ENCODE assay signal across 26 cellular contexts in genomic region chr2:144475044-144475443, GRCh38. TPM values are rescaled to one million over a fixed set of nuclear protein-coding genes. Genes with fewer than 3 reads are reported as not detected.
A peak's percentile ranks its signal among the peaks of the same experiment; 100 is the strongest.
DNase-seq lines count a peak whose midpoint lies in the region; ATAC-seq, FAIRE-seq and TF ChIP-seq lines count a peak whose summit lies in the region.
"Had no signal": no experiment of that assay in that cellular context is flagged by ENCODE, and none has a peak within 500 bp of the region (broad histone marks: within the 10 kb centered on the region; RNA-seq: fewer than 3 reads in every experiment).

No MANE protein-coding gene starts in this region.

- no peaks in the 10 kb centered on the region for H3K27me3 ChIP-seq in K562 (ENCODE audit: control insufficient read depth in 2 of 2, insufficient read depth in 2 of 2, low read length in 2 of 2)
- H3K27me3 ChIP-seq in neural progenitor cell, result no peaks in the 10 kb centered on the region
- H3K27me3 ChIP-seq: BE2C, body of pancreas, heart left ventricle had no signal

- no TSS peak for BruUV-seq in K562 (replicated peaks; lab: Mats Ljungman, UMichigan)

- no peak overlapping the region for H3K4me2 ChIP-seq in K562 (ENCODE audit: insufficient read depth, low read length)
- H3K4me2 ChIP-seq in neural progenitor cell, result no peak overlapping the region
- H3K4me2 ChIP-seq: SK-N-SH had no signal

- no peak for TF ChIP-seq RAD21 in K562 (CRISPR knock-in tag; conservative IDR thresholded peaks at IDR 0.05 in 1 of 2, IDR thresholded peaks at IDR 0.05 in 1 of 2)

- no peak overlapping the region for H3K4me3 ChIP-seq in K562
- no peak overlapping the region for H3K4me3 ChIP-seq in neural progenitor cell
- H3K4me3 ChIP-seq: body of pancreas, heart left ventricle, thoracic aorta had no signal

- H3K27ac Mint-ChIP-seq in activated CD8-positive, alpha-beta memory T cell treated with anti-CD3 and anti-CD28 coated beads, Interleukin-2, amount 10 ng/mL, durations not matched to agents 7 days and 5 days, result no peak overlapping the region
- no peak overlapping the region for H3K27ac Mint-ChIP-seq in stimulated activated effector memory CD8-positive, alpha-beta T cell treated with anti-CD3 and anti-CD28 coated beads, Interleukin-12 subunit alpha, Interleukin-12 subunit beta, amount 100 ng/mL, for 72 hours
- H3K27ac Mint-ChIP-seq in neural progenitor cell, result no peak overlapping the region
- H3K27ac Mint-ChIP-seq: activated CD4-positive, alpha-beta T cell treated with anti-CD3 and anti-CD28 coated beads, Interleukin-2, amount 10 ng/mL, durations not matched to agents 24 days and 14 days; memory B cell had no signal

- peaks cover 91% of the 10 kb centered on the region for H3K36me3 ChIP-seq in K562 (ENCODE audit: control insufficient read depth, insufficient read depth, low read length)
- H3K36me3 ChIP-seq in neural progenitor cell, result no peaks in the 10 kb centered on the region
- H3K36me3 ChIP-seq: BE2C, thoracic aorta had no signal

- CTCF ChIA-PET in activated CD8-positive, alpha-beta memory T cell treated with anti-CD3 and anti-CD28 coated beads, Interleukin-2, amount 10 ng/mL, durations not matched to agents 7 days and 5 days (lab: Charles Lee), result no interaction called here
- CTCF ChIA-PET in K562 (lab: Yijun Ruan, JAX; ENCODE audit: low intra/inter-chr PET ratio), result no interaction called here

- in situ Hi-C loops in K562 (cut with MboI), result no loop called here

- H3K4me3 Mint-ChIP-seq in activated CD8-positive, alpha-beta memory T cell treated with anti-CD3 and anti-CD28 coated beads, Interleukin-2, amount 10 ng/mL, durations not matched to agents 7 days and 5 days, result no peak overlapping the region
- no peak overlapping the region for H3K4me3 Mint-ChIP-seq in stimulated activated effector memory CD8-positive, alpha-beta T cell treated with anti-CD3 and anti-CD28 coated beads, Interleukin-12 subunit alpha, Interleukin-12 subunit beta, amount 100 ng/mL, for 72 hours
- no peak overlapping the region for H3K4me3 Mint-ChIP-seq in neural progenitor cell
- H3K4me3 Mint-ChIP-seq: activated CD4-positive, alpha-beta T cell treated with anti-CD3 and anti-CD28 coated beads, Interleukin-2, amount 10 ng/mL, durations not matched to agents 24 days and 14 days; memory B cell had no signal

- no peaks in the 10 kb centered on the region for H3K9me1 ChIP-seq in K562 (ENCODE audit: control insufficient read depth, insufficient read depth, low read length)

- no peaks in the 10 kb centered on the region for H3K9me3 Mint-ChIP-seq in activated CD8-positive, alpha-beta memory T cell treated with anti-CD3 and anti-CD28 coated beads, Interleukin-2, amount 10 ng/mL, durations not matched to agents 7 days and 5 days (ENCODE audit: low read depth)
- no peaks in the 10 kb centered on the region for H3K9me3 Mint-ChIP-seq in stimulated activated effector memory CD8-positive, alpha-beta T cell treated with anti-CD3 and anti-CD28 coated beads, Interleukin-12 subunit alpha, Interleukin-12 subunit beta, amount 100 ng/mL, for 72 hours
- H3K9me3 Mint-ChIP-seq in neural progenitor cell, result no peaks in the 10 kb centered on the region
- H3K9me3 Mint-ChIP-seq: activated CD4-positive, alpha-beta T cell treated with anti-CD3 and anti-CD28 coated beads, Interleukin-2, amount 10 ng/mL, durations not matched to agents 24 days and 14 days; memory B cell had no signal

- peaks cover 100% of the 10 kb centered on the region for H3K79me2 ChIP-seq in K562 (ENCODE audit: control insufficient read depth, insufficient read depth, low read length)
- H3K79me2 ChIP-seq in neural progenitor cell (ENCODE audit: low read depth), result peaks cover 100% of the 10 kb centered on the region

- H3K36me3 Mint-ChIP-seq in activated CD8-positive, alpha-beta memory T cell treated with anti-CD3 and anti-CD28 coated beads, Interleukin-2, amount 10 ng/mL, durations not matched to agents 7 days and 5 days, result peaks cover 13% of the 10 kb centered on the region
- peaks cover 18% of the 10 kb centered on the region for H3K36me3 Mint-ChIP-seq in stimulated activated effector memory CD8-positive, alpha-beta T cell treated with anti-CD3 and anti-CD28 coated beads, Interleukin-12 subunit alpha, Interleukin-12 subunit beta, amount 100 ng/mL, for 72 hours
- H3K36me3 Mint-ChIP-seq in neural progenitor cell, result peaks cover 3% of the 10 kb centered on the region

- 65% methylated on average over 2 of the region's 2 CpGs for WGBS in K562 (ENCODE audit: insufficient coverage, low coverage, missing lambda C conversion rate)

- H4K20me1 ChIP-seq in K562 (replicated peaks; ENCODE audit: control insufficient read depth, insufficient read depth, low read length), result peaks cover 14% of the 10 kb centered on the region
- H4K20me1 ChIP-seq in neural progenitor cell (ENCODE audit: low read depth), result peaks cover 99% of the 10 kb centered on the region

- H3F3A ChIP-seq in neural progenitor cell (ENCODE audit: low read depth), result peaks cover 60% of the 10 kb centered on the region

- ATAC-seq in activated CD8-positive, alpha-beta memory T cell treated with anti-CD3 and anti-CD28 coated beads, Interleukin-2, amount 10 ng/mL, durations not matched to agents 7 days and 5 days, result peak; percentile 71
- no peak for ATAC-seq in K562
- peak; percentile 88 for ATAC-seq in stimulated activated effector memory CD8-positive, alpha-beta T cell treated with anti-CD3 and anti-CD28 coated beads, Interleukin-12 subunit alpha, Interleukin-12 subunit beta, amount 100 ng/mL, for 72 hours
- ATAC-seq: body of pancreas, left colon had no signal

- H2AFZ ChIP-seq in K562 (ENCODE audit: low read depth, low read length) (no peak overlapping the region), neural progenitor cell (replicated peaks) (no peak overlapping the region)

- H3K9me3 ChIP-seq in K562 (replicated peaks; ENCODE audit: control insufficient read depth, insufficient read depth, low read depth, low read length) (no peaks in the 10 kb centered on the region), neural progenitor cell (ENCODE audit: low read depth) (no peaks in the 10 kb centered on the region)
- H3K9me3 ChIP-seq: BE2C, body of pancreas, heart left ventricle, SK-N-SH, thoracic aorta had no signal

- H3K4me1 ChIP-seq in K562 (replicated peaks in 1 of 2; ENCODE audit: control insufficient read depth in 2 of 2, insufficient read depth in 2 of 2, low read length in 2 of 2) (peaks cover 0 to 30% of the 10 kb centered on the region in 2 experiments), neural progenitor cell (peaks cover 64% of the 10 kb centered on the region)

- TF ChIP-seq POLR2A in K562 (conservative IDR thresholded peaks at IDR 0.05), result no peak

- POLR2A ChIA-PET in K562 (lab: Yijun Ruan, JAX), result interaction anchor here (0.6 to 2.0 kb wide), 2 partner anchors 13 to 752 kb away, joined by 3 to 6 read pairs; no protein-coding TSS in a partner anchor

- no peak for TF ChIP-seq EP300 in K562 (IDR thresholded peaks at IDR 0.05; ENCODE audit: low read length)

- no peak overlapping the region for H3K27ac ChIP-seq in K562 (ENCODE audit: extremely low read depth, low read depth, low read length)
- no peak overlapping the region for H3K27ac ChIP-seq in neural progenitor cell
- H3K27ac ChIP-seq: body of pancreas, thoracic aorta had no signal

- H3K4me1 Mint-ChIP-seq in activated CD8-positive, alpha-beta memory T cell treated with anti-CD3 and anti-CD28 coated beads, Interleukin-2, amount 10 ng/mL, durations not matched to agents 7 days and 5 days, result peaks cover 42% of the 10 kb centered on the region
- peaks cover 43% of the 10 kb centered on the region for H3K4me1 Mint-ChIP-seq in stimulated activated effector memory CD8-positive, alpha-beta T cell treated with anti-CD3 and anti-CD28 coated beads, Interleukin-12 subunit alpha, Interleukin-12 subunit beta, amount 100 ng/mL, for 72 hours
- peaks cover 42% of the 10 kb centered on the region for H3K4me1 Mint-ChIP-seq in neural progenitor cell

- intact Hi-C loops in K562 (cut with micrococcal nuclease), result no loop called here

- no peak for TF ChIP-seq CTCF in K562 (IDR thresholded peaks at IDR 0.05 in 2 of 3, conservative IDR thresholded peaks at IDR 0.05 in 1 of 3; ENCODE audit: insufficient read depth in 2 of 3, low read depth in 1 of 3, low read length in 3 of 3)
- TF ChIP-seq CTCF in neural progenitor cell (IDR thresholded peaks at IDR 0.05), result no peak

- DNase-seq in activated CD8-positive, alpha-beta memory T cell treated with anti-CD3 and anti-CD28 coated beads, Interleukin-2, amount 10 ng/mL, durations not matched to agents 7 days and 5 days, result no peak
- no peak for DNase-seq in activated CD8-positive, alpha-beta memory T cell treated with anti-CD3 and anti-CD28 coated beads, Interleukin-2, amount 50 U/mL, for 4 hours
- DNase-seq in GM19239 (ENCODE audit: insufficient read length, low spot score) (no peak), K562 (ENCODE audit: extremely low read depth in 1 of 4, low spot score in 3 of 4) (no peak), neural progenitor cell (ENCODE audit: low spot score) (no peak), NCI-H1105 (lab: John Stamatoyannopoulos, UW) (no peak)
- no peak for DNase-seq in stimulated activated effector memory CD8-positive, alpha-beta T cell treated with anti-CD3 and anti-CD28 coated beads, Interleukin-12 subunit alpha, Interleukin-12 subunit beta, amount 100 ng/mL, for 72 hours (ENCODE audit: low spot score in 2 of 2)
- no peak for DNase-seq in activated CD4-positive, alpha-beta T cell treated with anti-CD3 and anti-CD28 coated beads for 1 hour
- DNase-seq: activated CD4-positive, alpha-beta T cell treated with anti-CD3 and anti-CD28 coated beads, Interleukin-2, amount 10 ng/mL, durations not matched to agents 24 days and 14 days; BE2C; body of pancreas; COR-L47; DND-41; effector memory CD4-positive, alpha-beta T cell; foreskin fibroblast; heart left ventricle; left colon; NCI-H1092 treated with DMSO at 0.1 percent for 48 hours; NCI-H2029; NCI-H82; occipital lobe; SK-N-SH had no signal

- H3K27me3 Mint-ChIP-seq in activated CD8-positive, alpha-beta memory T cell treated with anti-CD3 and anti-CD28 coated beads, Interleukin-2, amount 10 ng/mL, durations not matched to agents 7 days and 5 days, result no peaks in the 10 kb centered on the region
- no peaks in the 10 kb centered on the region for H3K27me3 Mint-ChIP-seq in neural progenitor cell (ENCODE audit: insufficient read depth, low read depth)
- H3K27me3 Mint-ChIP-seq: activated CD4-positive, alpha-beta T cell treated with anti-CD3 and anti-CD28 coated beads, Interleukin-2, amount 10 ng/mL, durations not matched to agents 24 days and 14 days; memory B cell had no signal

- no peak overlapping the region for H3K9ac ChIP-seq in K562 (ENCODE audit: insufficient read depth in 1 of 2, low read depth in 2 of 2, low read length in 2 of 2)
- no peak overlapping the region for H3K9ac ChIP-seq in neural progenitor cell
- H3K9ac ChIP-seq: SK-N-SH had no signal

- FAIRE-seq in GM19239 (lab: Jason Lieb, UNC) (peak; percentile 64), K562 (lab: Jason Lieb, UNC) (no peak)
- FAIRE-seq: GM12892, H54 had no signal

RNA-seq across cellular contexts. Expression of gene ZEB2, which starts 44.9 kb away (rescaled TPM):
- 10 to 100 TPM; 40.4 to 40.9 TPM for total RNA-seq in activated CD8-positive, alpha-beta memory T cell treated with anti-CD3 and anti-CD28 coated beads, Interleukin-2, amount 10 ng/mL, durations not matched to agents 7 days and 5 days
- total RNA-seq in K562 (2011; cell fraction: chromatin; rRNA removed; ENCODE audit: low replicate concordance), result 342 and 614 TPM in 2 replicates
- 113 and 153 TPM in 2 replicates for total RNA-seq in K562 (2011; cell fraction: nucleolus; rRNA removed)
- 327 and 692 TPM in 2 replicates for total RNA-seq in K562 (2011; cell fraction: nucleoplasm; rRNA removed)
- total RNA-seq in K562 (2014; rRNA removed) (65.0 and 72.3 TPM in 2 replicates), K562 (2014; rRNA removed; fragmentation: Illumina TruSeq; extraction: Trizol) (87.9 and 96.2 TPM in 2 replicates), K562 (2015; rRNA removed; fragmentation: Illumina TruSeq; extraction: Trizol) (82.2 and 85.8 TPM in 2 replicates), K562 (2021) (101 and 113 TPM in 2 replicates), neural progenitor cell (ENCODE audit: low replicate concordance) (72.9 and 106 TPM in 2 replicates)
- polyA plus RNA-seq in K562 (2011; rRNA removed) (66.9 and 73.3 TPM in 2 replicates), K562 (2014; fragmentation: Illumina TruSeq; extraction: Trizol) (52.2 and 57.2 TPM in 2 replicates), K562 (2014; fragmentation: Nextera tagmentation; extraction: Ambion mirVana) (10 to 100 TPM; 15.1 to 30.1 TPM), K562 (2014; rRNA removed) (46.5 and 50.2 TPM in 2 replicates)
- 37.5 and 39.9 TPM in 2 replicates for polyA plus RNA-seq in K562 (2011; cell fraction: cytosol; rRNA removed)
- polyA plus RNA-seq in K562 (2011; cell fraction: nucleus; rRNA removed), result 143 and 148 TPM in 2 replicates
- polyA plus RNA-seq in K562 (2012), result 33.6 and 40.1 TPM in 2 replicates
- 369 and 399 TPM in 2 replicates for polyA minus RNA-seq in K562 (2011; rRNA and poly(A)+ RNA removed)
- polyA minus RNA-seq in K562 (2011; cell fraction: cytosol; rRNA and poly(A)+ RNA removed), result 41.4 and 51.2 TPM in 2 replicates
- 431 and 576 TPM in 2 replicates for polyA minus RNA-seq in K562 (2011; cell fraction: nucleus; rRNA and poly(A)+ RNA removed)
